15 cellular contexts compared by ENCODE assay signal in the genomic region with DNA sequence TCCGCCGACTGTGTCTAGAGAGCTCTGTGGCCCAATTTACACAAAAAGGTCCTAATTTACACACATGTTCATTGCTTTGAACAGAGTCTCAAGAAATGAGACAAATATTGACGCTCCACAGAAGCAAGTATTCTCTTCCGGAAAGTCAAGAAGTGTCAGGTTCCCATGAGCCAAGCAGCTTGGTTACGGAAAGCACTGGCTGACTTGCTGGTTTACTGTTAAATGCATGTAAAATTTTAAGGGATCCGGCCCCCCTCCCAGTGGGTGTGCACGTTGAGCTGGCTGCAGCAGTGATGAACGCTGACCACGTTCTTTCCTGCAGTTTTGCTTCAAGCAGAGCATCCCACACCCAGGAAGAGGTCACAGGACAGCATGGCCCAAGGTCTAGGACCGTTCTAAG.
A peak's percentile ranks its signal among the peaks of the same experiment; 100 is the strongest.
DNase-seq lines count a peak whose midpoint lies in the region; TF ChIP-seq lines count a peak whose summit lies in the region.
"Had no signal": no experiment of that assay in that cellular context is flagged by ENCODE, and none has a peak within 500 bp of the region (broad histone marks: within the 10 kb centered on the region; RNA-seq: fewer than 3 reads in every experiment).

No MANE protein-coding gene starts in this region.

- no peak overlapping the region for H3K4me3 ChIP-seq in right atrium auricular region
- H3K4me3 ChIP-seq in hepatocyte: no peak overlapping the region
- H3K4me3 ChIP-seq in H7 (ENCODE audit: insufficient read depth, low read depth, low read length): no peak overlapping the region
- H3K4me3 ChIP-seq: SJSA1 had no signal

- peak overlapping the region; percentile 7 for H3K4me3 Mint-ChIP-seq in progenitor cell of endocrine pancreas (ENCODE audit: low read depth)
- H3K4me3 Mint-ChIP-seq: activated naive CD8-positive, alpha-beta T cell treated with anti-CD3 and anti-CD28 coated beads for 36 hours had no signal

- no peaks in the 10 kb centered on the region for H3K27me3 Mint-ChIP-seq in progenitor cell of endocrine pancreas

- H3K27me3 ChIP-seq in right atrium auricular region: no peaks in the 10 kb centered on the region
- no peaks in the 10 kb centered on the region for H3K27me3 ChIP-seq in hepatocyte
- H3K27me3 ChIP-seq in H7 (ENCODE audit: control insufficient read depth, insufficient read depth, low read length): no peaks in the 10 kb centered on the region
- H3K27me3 ChIP-seq: brain microvascular endothelial cell, SJSA1 had no signal

- peaks cover 60% of the 10 kb centered on the region for H4K20me1 ChIP-seq in hepatocyte (ENCODE audit: insufficient read depth, poor library complexity, severe bottlenecking)

- no peaks in the 10 kb centered on the region for H3K9me3 Mint-ChIP-seq in progenitor cell of endocrine pancreas (ENCODE audit: low read depth)

- H3K27ac ChIP-seq in right atrium auricular region (peak overlapping the region; percentile 63 to 64), hepatocyte (no peak overlapping the region)
- H3K27ac ChIP-seq: brain microvascular endothelial cell, SJSA1 had no signal

- TF ChIP-seq CTCF in right atrium auricular region (IDR thresholded peaks at IDR 0.05): no peak
- no peak for TF ChIP-seq CTCF in hepatocyte (IDR thresholded peaks at IDR 0.05; ENCODE audit: poor library complexity)
- TF ChIP-seq CTCF in progenitor cell of endocrine pancreas (IDR thresholded peaks at IDR 0.05; ENCODE audit: unreplicated experiment): no peak

- peak overlapping the region; percentile 96 for H3K27ac Mint-ChIP-seq in progenitor cell of endocrine pancreas
- H3K27ac Mint-ChIP-seq: activated naive CD8-positive, alpha-beta T cell treated with anti-CD3 and anti-CD28 coated beads for 36 hours; CD14-positive monocyte had no signal

- peaks cover 73% of the 10 kb centered on the region for H3K79me2 ChIP-seq in hepatocyte

- H3K36me3 ChIP-seq in right atrium auricular region (no peaks in the 10 kb centered on the region), hepatocyte (replicated peaks; ENCODE audit: insufficient read depth, low read depth) (no peaks in the 10 kb centered on the region), H7 (replicated peaks; ENCODE audit: control insufficient read depth, insufficient read depth, low read length) (no peaks in the 10 kb centered on the region)
- H3K36me3 ChIP-seq: brain microvascular endothelial cell had no signal

- 60% methylated on average over 10 of the region's 10 CpGs for WGBS in hepatocyte (ENCODE audit: low lambda C conversion rate, missing lambda C conversion rate)

- no peaks in the 10 kb centered on the region for H3K9me2 ChIP-seq in hepatocyte (replicated peaks; ENCODE audit: insufficient read depth)

- H3K4me2 ChIP-seq in hepatocyte: peak overlapping the region; percentile 43

- intact Hi-C loops in cardiac septum (cut with DNase I): loop anchor here (10.0 kb wide), 1 partner anchor 98 kb away; no protein-coding TSS in a partner anchor

- H3K4me1 Mint-ChIP-seq in progenitor cell of endocrine pancreas (ENCODE audit: low read depth): peaks cover 62% of the 10 kb centered on the region
- H3K4me1 Mint-ChIP-seq: CD14-positive monocyte had no signal

- DNase-seq in right atrium auricular region (ENCODE audit: low spot score) (no peak), cardiac septum (ENCODE audit: low spot score) (no peak), hepatocyte (ENCODE audit: low spot score) (no peak), progenitor cell of endocrine pancreas (ENCODE audit: low spot score, unreplicated experiment) (no peak), A172 (ENCODE audit: low spot score) (no peak), H7 (no peak), NCI-H510A treated with DMSO at 0.1 percent for 48 hours (lab: John Stamatoyannopoulos, UW) (no peak)
- DNase-seq in activated CD4-positive, CD25-positive, alpha-beta regulatory T cell treated with anti-CD3 and anti-CD28 coated beads, Interleukin-2, amount 50 U/mL, for 72 hours: no peak
- DNase-seq: activated CD4-positive, alpha-beta T cell treated with anti-CD3 and anti-CD28 coated beads for 1 hour; activated naive CD8-positive, alpha-beta T cell treated with anti-CD3 and anti-CD28 coated beads for 36 hours; brain microvascular endothelial cell; stimulated activated CD4-positive, alpha-beta T cell treated with anti-CD3 and anti-CD28 coated beads, Interleukin-2, amount 100 ng/mL, for 24 hours; stimulated activated naive CD4-positive, alpha-beta T cell treated with Interleukin-2 at 50 U/mL for 16 hours had no signal

- H3K9me3 ChIP-seq in right atrium auricular region (no peaks in the 10 kb centered on the region), hepatocyte (ENCODE audit: low read depth) (no peaks in the 10 kb centered on the region)

- no peak overlapping the region for H2AFZ ChIP-seq in hepatocyte

- H3K4me1 ChIP-seq in right atrium auricular region: peaks cover 0 to 46% of the 10 kb centered on the region in 2 donors
- peaks cover 10% of the 10 kb centered on the region for H3K4me1 ChIP-seq in hepatocyte (ENCODE audit: insufficient read depth)

- no peaks in the 10 kb centered on the region for H3K36me3 Mint-ChIP-seq in progenitor cell of endocrine pancreas (ENCODE audit: insufficient read depth)
- H3K36me3 Mint-ChIP-seq: activated naive CD8-positive, alpha-beta T cell treated with anti-CD3 and anti-CD28 coated beads for 36 hours; CD14-positive monocyte had no signal
